In the genomic region with DNA sequence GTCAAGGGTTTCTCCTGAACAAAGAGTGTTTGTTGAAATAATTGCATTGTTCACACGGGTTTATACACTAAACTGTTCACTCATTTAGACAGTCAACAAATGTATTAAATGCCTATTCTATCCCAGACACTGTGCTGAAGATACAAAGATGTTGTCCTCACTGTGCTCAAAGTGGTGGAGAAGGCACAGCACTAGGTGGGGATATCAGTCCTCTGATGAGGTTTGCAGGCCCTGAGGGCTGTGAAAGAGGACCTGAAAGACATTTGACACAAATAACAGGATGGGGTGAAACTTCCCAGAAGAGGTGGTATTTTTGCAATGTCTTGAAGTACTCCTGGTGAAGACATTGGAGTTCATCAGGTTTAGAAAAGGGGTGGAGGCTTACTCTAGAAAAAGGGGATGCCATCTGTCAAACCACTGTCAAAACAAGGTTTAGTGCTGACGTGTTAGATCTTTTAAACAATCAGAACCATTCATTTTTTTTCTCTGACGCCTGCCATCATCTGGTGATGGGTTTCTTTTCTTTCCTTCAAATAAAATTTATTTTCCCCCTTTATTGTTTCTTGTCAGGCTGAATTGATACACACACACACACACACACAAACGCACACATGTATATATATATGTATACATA, we compare ENCODE assay signal across 18 cellular contexts.
A peak's percentile ranks its signal among the peaks of the same experiment; 100 is the strongest.
DNase-seq lines count a peak whose midpoint lies in the region; ATAC-seq and TF ChIP-seq lines count a peak whose summit lies in the region.
"Had no signal": no experiment of that assay in that cellular context is flagged by ENCODE, and none has a peak within 500 bp of the region (broad histone marks: within the 10 kb centered on the region; RNA-seq: fewer than 3 reads in every experiment).

No MANE protein-coding gene starts in this region.

- DNase-seq in COLO668 (lab: John Stamatoyannopoulos, UW; ENCODE audit: unreplicated experiment) (peak; percentile 43), DMS53 (lab: John Stamatoyannopoulos, UW) (peak; percentile 78), NCI-H2171 treated with DMSO at 0.1 percent for 48 hours (lab: John Stamatoyannopoulos, UW) (peak; percentile 88), left lung (no peak), posterior cingulate gyrus (no peak), NCI-H1105 (lab: John Stamatoyannopoulos, UW) (no peak)
- DNase-seq: activated CD4-positive, alpha-beta T cell treated with anti-CD3 and anti-CD28 coated beads for 4 hours; BE2C; DMS153; IMR-90; MM.1S; psoas muscle; Right ventricle myocardium superior; stimulated activated CD4-positive, alpha-beta T cell treated with anti-CD3 and anti-CD28 coated beads, Interleukin-4, amount 100 ng/mL, for 1 hour had no signal

- intact Hi-C loops in left lung (cut with DNase I): no loop called here
- intact Hi-C loops in posterior cingulate gyrus (cut with DNase I): no loop called here

- H3K9me3 ChIP-seq in left lung: no peaks in the 10 kb centered on the region
- H3K9me3 ChIP-seq: BE2C, psoas muscle had no signal

- no peaks in the 10 kb centered on the region for H3K27me3 ChIP-seq in left lung
- H3K27me3 ChIP-seq: BE2C had no signal

- no peaks in the 10 kb centered on the region for H3K4me1 ChIP-seq in left lung
- H3K4me1 ChIP-seq: BE2C, psoas muscle had no signal

- TF ChIP-seq CTCF in left lung (IDR thresholded peaks at IDR 0.05): no peak

- H3K4me3 ChIP-seq in left lung: no peak overlapping the region
- H3K4me3 ChIP-seq: psoas muscle, smooth muscle cell had no signal

- no peak overlapping the region for H3K27ac ChIP-seq in left lung
- H3K27ac ChIP-seq: HL-60, psoas muscle had no signal

- H3K36me3 ChIP-seq in left lung: no peaks in the 10 kb centered on the region
- H3K36me3 ChIP-seq: BE2C had no signal

- ATAC-seq in left lung: peak; percentile 27
- no peak for ATAC-seq in HG02884 (IDR thresholded peaks at IDR 0.05; ENCODE audit: unreplicated experiment)
- no peak for ATAC-seq in HG02852 (IDR thresholded peaks at IDR 0.05; ENCODE audit: unreplicated experiment)
- ATAC-seq: psoas muscle had no signal

Comparison
In these comparisons a context has a peak if more than half of its experiments do, and no peak if none do; other contexts are left out.
1. DNase-seq: peak in COLO668 (single experiment), DMS53 (single experiment) and NCI-H2171 treated with DMSO at 0.1 percent for 48 hours (single experiment); none in left lung (0 of 2), posterior cingulate gyrus (0 of 10) and NCI-H1105 (single experiment).